In genomic region chr6:79584332-79584731, GRCh38 we compare ENCODE assay signal across 14 cellular contexts. TPM values are rescaled to one million over a fixed set of nuclear protein-coding genes. Genes with fewer than 3 reads are reported as not detected.
DNase-seq lines count a peak whose midpoint lies in the region; ATAC-seq and TF ChIP-seq lines count a peak whose summit lies in the region.
"Had no signal": no experiment of that assay in that cellular context is flagged by ENCODE, and none has a peak within 500 bp of the region (broad histone marks: within the 10 kb centered on the region; RNA-seq: fewer than 3 reads in every experiment).

No MANE protein-coding gene starts in this region.

- no peaks in the 10 kb centered on the region for H3K4me1 ChIP-seq in GM23338 (ENCODE audit: insufficient read depth)
- H3K4me1 ChIP-seq in HCT116 (ENCODE audit: control insufficient read depth in 1 of 2, insufficient read depth in 2 of 2, low read length in 2 of 2), result no peaks in the 10 kb centered on the region
- H3K4me1 ChIP-seq in mesendoderm (ENCODE audit: control insufficient read depth, low read depth, low read length), result no peaks in the 10 kb centered on the region
- H3K4me1 ChIP-seq: BLaER1 treated with 17β-estradiol and CSF1 and Interleukin-3, amounts not matched to agents 10 nM and 100 nM had no signal

- H3K9me2 ChIP-seq in GM23338 (ENCODE audit: insufficient read depth) (no peaks in the 10 kb centered on the region), HCT116 (ENCODE audit: insufficient read depth) (no peaks in the 10 kb centered on the region)

- intact Hi-C loops in HCT116 (cut with micrococcal nuclease), result no loop called here

- no peak overlapping the region for H3K56ac ChIP-seq in mesendoderm (ENCODE audit: low read length)

- H3K27me3 Mint-ChIP-seq in GM23338 (ENCODE audit: insufficient read depth, low read depth, poor library complexity) (peaks cover 1% of the 10 kb centered on the region), WTC11 (ENCODE audit: low read depth) (no peaks in the 10 kb centered on the region; the same call in 1 of the 2 replicates)
- H3K27me3 Mint-ChIP-seq: CD4-positive, CD25-positive, alpha-beta regulatory T cell had no signal

- H3F3A ChIP-seq in GM23338 (replicated peaks; ENCODE audit: low read depth), result no peaks in the 10 kb centered on the region

- RAD21 ChIA-PET in HCT116 (lab: Charles Lee; ENCODE audit: low non-redundant PET in 1 of 2, low total read pairs in 2 of 2, uncharacterized antibody in 2 of 2, unreplicated experiment in 2 of 2), result no interaction called here

- H3K9me3 Mint-ChIP-seq in GM23338 (peaks cover 22% of the 10 kb centered on the region; the same call in 2 of the 3 replicates), WTC11 (peaks cover 43% of the 10 kb centered on the region)

- no peak overlapping the region for H3K4ac ChIP-seq in mesendoderm (ENCODE audit: low read depth, low read length)

- H3K27ac ChIP-seq in GM23338 (ENCODE audit: low read depth), result no peak overlapping the region
- H3K27ac ChIP-seq in HCT116 (ENCODE audit: low read depth, low read length), result no peak overlapping the region
- H3K27ac ChIP-seq in mesendoderm (ENCODE audit: low read depth, low read length), result no peak overlapping the region
- H3K27ac ChIP-seq: BLaER1 treated with 17β-estradiol and CSF1 and Interleukin-3, amounts not matched to agents 10 nM and 100 nM; HL-60 had no signal

- no peaks in the 10 kb centered on the region for H3K27me3 ChIP-seq in GM23338 (ENCODE audit: insufficient read depth)
- H3K27me3 ChIP-seq in HCT116 (ENCODE audit: insufficient read depth, low read length), result no peaks in the 10 kb centered on the region
- no peaks in the 10 kb centered on the region for H3K27me3 ChIP-seq in mesendoderm (ENCODE audit: insufficient read depth, low read length, poor library complexity)
- H3K27me3 ChIP-seq: BLaER1 treated with 17β-estradiol and CSF1 and Interleukin-3, amounts not matched to agents 10 nM and 100 nM had no signal

- no CpG with 5 or more reads among the region's 2 CpGs for WGBS in mesendoderm (ENCODE audit: extremely low coverage, insufficient coverage, low lambda C conversion rate)

- TF ChIP-seq RAD21 in HCT116 (IDR thresholded peaks at IDR 0.05; ENCODE audit: low read depth), result no peak

- H3K4me2 ChIP-seq in GM23338, result no peak overlapping the region
- H3K4me2 ChIP-seq in HCT116 (ENCODE audit: low read length), result no peak overlapping the region
- no peak overlapping the region for H3K4me2 ChIP-seq in mesendoderm (ENCODE audit: low read length)
- H3K4me2 ChIP-seq: BLaER1 treated with 17β-estradiol and CSF1 and Interleukin-3, amounts not matched to agents 10 nM and 100 nM had no signal

- no peaks in the 10 kb centered on the region for H4K20me1 ChIP-seq in GM23338 (replicated peaks; ENCODE audit: insufficient read depth)
- H4K20me1 ChIP-seq in HCT116 (ENCODE audit: insufficient read depth), result no peaks in the 10 kb centered on the region
- H4K20me1 ChIP-seq: BLaER1 treated with 17β-estradiol and CSF1 and Interleukin-3, amounts not matched to agents 10 nM and 100 nM had no signal

- H3K36me3 Mint-ChIP-seq in GM23338 (ENCODE audit: low read depth) (peaks cover 10% of the 10 kb centered on the region; the same call in 2 of the 3 replicates), WTC11 (peaks cover 20% of the 10 kb centered on the region)
- H3K36me3 Mint-ChIP-seq: CD4-positive, CD25-positive, alpha-beta regulatory T cell had no signal

- H3K23ac ChIP-seq in mesendoderm (ENCODE audit: low read length), result no peak overlapping the region

- no peaks in the 10 kb centered on the region for H3K36me3 ChIP-seq in GM23338 (ENCODE audit: insufficient read depth)
- H3K36me3 ChIP-seq in HCT116 (ENCODE audit: control insufficient read depth in 1 of 2, insufficient read depth in 2 of 2, low read length in 2 of 2), result no peaks in the 10 kb centered on the region
- no peaks in the 10 kb centered on the region for H3K36me3 ChIP-seq in mesendoderm (ENCODE audit: control insufficient read depth, insufficient read depth, low read length)
- H3K36me3 ChIP-seq: BLaER1 treated with 17β-estradiol and CSF1 and Interleukin-3, amounts not matched to agents 10 nM and 100 nM had no signal

- no peak overlapping the region for H2BK5ac ChIP-seq in mesendoderm (ENCODE audit: low read length)

- POLR2A ChIA-PET in HCT116 (lab: Charles Lee), result no interaction called here
- POLR2A ChIA-PET in WTC11 (lab: Charles Lee), result no interaction called here

- no peak overlapping the region for H3K27ac Mint-ChIP-seq in GM23338
- H3K27ac Mint-ChIP-seq in WTC11, result no peak overlapping the region
- H3K27ac Mint-ChIP-seq: CD4-positive, CD25-positive, alpha-beta regulatory T cell; HFFc6 had no signal

- no peak overlapping the region for H2AK5ac ChIP-seq in mesendoderm (ENCODE audit: low read length)

- H4K8ac ChIP-seq in mesendoderm (ENCODE audit: low read depth, low read length), result no peak overlapping the region

- H3K4me3 ChIP-seq in GM23338 (no peak overlapping the region), HCT116 (replicated peaks in 1 of 2; ENCODE audit: low read depth in 1 of 2, low read length in 2 of 2) (no peak overlapping the region), mesendoderm (ENCODE audit: low read length) (no peak overlapping the region)
- H3K4me3 ChIP-seq: BLaER1 treated with 17β-estradiol and CSF1 and Interleukin-3, amounts not matched to agents 10 nM and 100 nM had no signal

- H2AFZ ChIP-seq in GM23338 (no peak overlapping the region), HCT116 (ENCODE audit: low read depth, low read length, poor library complexity, severe bottlenecking) (no peak overlapping the region)

- H3K4me3 Mint-ChIP-seq in GM23338 (no peak overlapping the region), WTC11 (no peak overlapping the region)
- H3K4me3 Mint-ChIP-seq: CD4-positive, CD25-positive, alpha-beta regulatory T cell; HFFc6 had no signal

- ATAC-seq in GM23338 (no peak), HCT116 (0 out of 2 replicates have a peak, but pooled peaks have one; percentile 40), WTC11 (peak; percentile 78), GM19328 (IDR thresholded peaks at IDR 0.05; ENCODE audit: unreplicated experiment) (no peak)

- no peak overlapping the region for H4K5ac ChIP-seq in mesendoderm (ENCODE audit: low read length)

- peak; percentile 15 to 34; a peak in 3 of 4 replicates for TF ChIP-seq CTCF in GM23338 (conservative IDR thresholded peaks at IDR 0.05; ENCODE audit: low read depth in 2 of 2)
- 0 out of 6 replicates have a peak, but pooled peaks of 1 of the 3 experiments have one; percentile 11 for TF ChIP-seq CTCF in HCT116 (IDR thresholded peaks at IDR 0.05 in 2 of 3, conservative IDR thresholded peaks at IDR 0.05 in 1 of 3; ENCODE audit: borderline replicate concordance in 1 of 3, insufficient read depth in 1 of 3, low read depth in 2 of 3, low read length in 2 of 3)
- TF ChIP-seq CTCF in WTC11 (IDR thresholded peaks at IDR 0.05), result no peak

- no peak overlapping the region for H2BK15ac ChIP-seq in mesendoderm (replicated peaks; ENCODE audit: low read depth)

- H3K9ac ChIP-seq in HCT116 (ENCODE audit: low read length), result no peak overlapping the region
- H3K9ac ChIP-seq in mesendoderm (ENCODE audit: low read length), result no peak overlapping the region
- H3K9ac ChIP-seq: BLaER1 treated with 17β-estradiol and CSF1 and Interleukin-3, amounts not matched to agents 10 nM and 100 nM had no signal

- no peak overlapping the region for H2BK120ac ChIP-seq in mesendoderm (ENCODE audit: low read depth, low read length)

- DNase-seq in GM23338 (ENCODE audit: low spot score) (peak; percentile 32), HCT116 (ENCODE audit: low read depth, low spot score) (no peak), WTC11 (ENCODE audit: low spot score) (no peak), mesendoderm (peak; percentile 29), hippocampal formation (lab: John Stamatoyannopoulos, UW) (no peak), NCI-H1417 (lab: John Stamatoyannopoulos, UW) (no peak)
- DNase-seq: ACHN; CD4-positive, CD25-positive, alpha-beta regulatory T cell; DMS53; GF-D8; HFFc6 had no signal

- H3K9me3 ChIP-seq in HCT116 (ENCODE audit: control insufficient read depth in 1 of 2, insufficient read depth in 1 of 2, low read depth in 1 of 2, low read length in 2 of 2), result no peaks in the 10 kb centered on the region
- H3K9me3 ChIP-seq: BLaER1 treated with 17β-estradiol and CSF1 and Interleukin-3, amounts not matched to agents 10 nM and 100 nM had no signal

- no peak for TF ChIP-seq POLR2A in HCT116 (IDR thresholded peaks at IDR 0.05; ENCODE audit: borderline replicate concordance, extremely low read depth, insufficient read depth, insufficient read length)

- CTCF ChIA-PET in HCT116 (lab: Charles Lee) (no interaction called here), WTC11 (lab: Charles Lee) (interaction anchor here (0.6 to 1.3 kb wide), 4 partner anchors 10 to 88 kb away, joined by 3 to 4 read pairs (median 3); no protein-coding TSS in a partner anchor)

- no peaks in the 10 kb centered on the region for H3K79me2 ChIP-seq in GM23338 (replicated peaks; ENCODE audit: insufficient read depth)
- H3K79me2 ChIP-seq in HCT116 (ENCODE audit: insufficient read depth, low read length), result no peaks in the 10 kb centered on the region
- H3K79me2 ChIP-seq in mesendoderm (ENCODE audit: control insufficient read depth, insufficient read depth, low read length), result no peaks in the 10 kb centered on the region

- no TSS peak for BruUV-seq in HCT116 (replicated peaks; lab: Mats Ljungman, UMichigan)

- H3K79me1 ChIP-seq in mesendoderm (ENCODE audit: low read length), result no peaks in the 10 kb centered on the region

- H3K18ac ChIP-seq in mesendoderm (ENCODE audit: low read length), result no peak overlapping the region

- no peaks in the 10 kb centered on the region for H3K4me1 Mint-ChIP-seq in GM23338
- H3K4me1 Mint-ChIP-seq in WTC11, result no peaks in the 10 kb centered on the region
- H3K4me1 Mint-ChIP-seq: CD4-positive, CD25-positive, alpha-beta regulatory T cell had no signal

TF ChIP-seq in GM23338, 12 proteins besides CTCF, POLR2A, EP300 and RAD21 (continues in another document):
- TF ChIP-seq ZNF331 (CRISPR knock-in tag; IDR thresholded peaks at IDR 0.05; ENCODE audit: low read depth), result no peak

TF ChIP-seq in HCT116, 20 proteins besides CTCF, POLR2A, EP300 and RAD21 (continues in another document):
- TF ChIP-seq EZH2 (IDR thresholded peaks at IDR 0.05), result no peak
- TF ChIP-seq CBX3 (IDR thresholded peaks at IDR 0.05; ENCODE audit: low read depth), result no peak

RNA-seq across cellular contexts. Expression of gene SH3BGRL2, which starts 46.8 kb away (rescaled TPM):
- 23.8 and 24.5 TPM in 2 replicates for total RNA-seq in GM23338 (2014; rRNA removed; shearing (Covaris generic))
- polyA plus RNA-seq in GM23338 (2016; fragmentation: Nextera tagmentation; extraction: Ambion mirVana), result 7.5 and 8.4 TPM in 2 replicates
- total RNA-seq in HCT116 (2021; ENCODE audit: unreplicated experiment) (5.2 TPM), WTC11 (2021) (13.8 to 16.5 TPM (median 15.5 TPM) in 3 replicates)
- polyA plus RNA-seq in HCT116 (2012), result 1.4 and 1.5 TPM in 2 replicates
- 18.8 TPM for polyA plus RNA-seq in mesendoderm (2013, experiment 1 of 2)
- 18.6 TPM for polyA plus RNA-seq in mesendoderm (2013, experiment 2 of 2)

RNA-seq across cellular contexts. Expression of gene LCA5, which starts 47.1 kb away (rescaled TPM):
- total RNA-seq in GM23338 (2014; rRNA removed; shearing (Covaris generic)), result 3.3 and 4.2 TPM in 2 replicates
- 4.2 and 4.3 TPM in 2 replicates for polyA plus RNA-seq in GM23338 (2016; fragmentation: Nextera tagmentation; extraction: Ambion mirVana)
- total RNA-seq in HCT116 (2021; ENCODE audit: unreplicated experiment) (2.0 TPM), WTC11 (2021) (3.6 to 4.2 TPM (median 3.8 TPM) in 3 replicates)
- polyA plus RNA-seq in HCT116 (2012), result 0.30 and 0.44 TPM in 2 replicates
- polyA plus RNA-seq in mesendoderm (2013, experiment 1 of 2), result 1.4 TPM
- polyA plus RNA-seq in mesendoderm (2013, experiment 2 of 2), result 1.8 TPM

Comparison
In these comparisons a context has a peak if more than half of its experiments do, and no peak if none do; other contexts are left out.
1. ATAC-seq: peak in HCT116 (single experiment) and WTC11 (single experiment); none in GM23338 (single experiment) and GM19328 (single experiment).
2. DNase-seq: peak in GM23338 (single experiment) and mesendoderm (single experiment); none in HCT116 (single experiment), WTC11 (single experiment), hippocampal formation (0 of 2) and NCI-H1417 (0 of 3).